9 cellular contexts compared by ENCODE assay signal in the genomic region with DNA sequence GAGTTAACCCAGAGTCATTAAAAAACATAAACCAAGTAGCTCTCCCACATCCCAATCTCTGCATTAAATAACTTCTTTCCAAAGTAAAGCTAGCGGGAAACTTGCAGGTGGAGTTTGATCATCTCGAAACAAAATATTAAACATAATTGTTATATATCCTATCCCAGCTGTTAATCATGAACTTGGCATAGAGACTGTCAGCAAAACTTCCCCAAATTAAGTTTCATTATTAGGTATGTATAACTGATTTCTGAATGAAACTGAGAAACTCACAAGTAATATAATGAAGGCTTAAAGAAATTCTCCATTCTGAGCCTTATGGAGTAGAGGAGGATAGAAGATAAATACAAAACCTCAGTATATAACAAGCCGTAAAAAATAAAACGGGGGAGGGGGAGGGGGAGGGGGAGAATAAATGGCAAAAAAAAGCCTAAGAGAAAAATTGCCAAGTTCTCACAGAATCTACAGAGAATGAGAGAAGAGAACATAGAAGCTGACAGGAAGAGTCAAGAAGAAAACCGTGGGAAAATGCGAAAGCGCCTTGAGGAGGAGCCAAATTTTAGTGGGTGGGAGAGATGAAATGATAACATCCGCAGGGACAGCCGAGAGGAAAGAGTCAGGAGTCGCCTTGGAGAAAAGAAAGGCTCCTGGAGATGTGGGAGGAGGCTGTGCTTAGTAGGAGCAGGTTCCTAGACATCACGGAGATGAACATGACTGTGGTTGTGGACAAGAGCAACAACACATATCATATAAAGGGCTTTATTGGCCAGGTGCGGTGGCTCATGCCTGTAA. TPM values are rescaled to one million over a fixed set of nuclear protein-coding genes. Genes with fewer than 3 reads are reported as not detected.
A peak's percentile ranks its signal among the peaks of the same experiment; 100 is the strongest.
DNase-seq lines count a peak whose midpoint lies in the region; ATAC-seq and TF ChIP-seq lines count a peak whose summit lies in the region.
"Had no signal": no experiment of that assay in that cellular context is flagged by ENCODE, and none has a peak within 500 bp of the region (broad histone marks: within the 10 kb centered on the region; RNA-seq: fewer than 3 reads in every experiment).

No MANE protein-coding gene starts in this region.

- CTCF ChIA-PET in CD8-positive, alpha-beta memory T cell (lab: Charles Lee): interaction anchor here (2.0 kb wide), 1 partner anchor 49 kb away, joined by 11 read pairs; a partner anchor contains a TSS

- peak; percentile 55 for ATAC-seq in GM19452 (IDR thresholded peaks at IDR 0.05; ENCODE audit: unreplicated experiment)
- peak; percentile 56 for ATAC-seq in HG03378 (IDR thresholded peaks at IDR 0.05; ENCODE audit: unreplicated experiment)

- intact Hi-C loops in activated T-helper 1 cell treated with anti-CD3 and anti-CD28 coated beads, Interleukin-12 subunit alpha, Interleukin-12 subunit beta, Interleukin-2, Interleukin-4 antibody, amounts not matched to agents 30 ng/mL and 10 ng/mL and 1 ng/mL, durations not matched to agents 14 hours and 24 hours and 36 hours (cut with micrococcal nuclease): no loop called here

- POLR2A ChIA-PET in CD8-positive, alpha-beta memory T cell (lab: Charles Lee): interaction anchor here (0.5 kb wide), 1 partner anchor 20 kb away, joined by 7 read pairs; no protein-coding TSS in a partner anchor

- no peaks in the 10 kb centered on the region for H3K9me3 Mint-ChIP-seq in activated T-helper 1 cell treated with anti-CD3 and anti-CD28 coated beads, Interleukin-12 subunit alpha, Interleukin-12 subunit beta, Interleukin-2, Interleukin-4 antibody, amounts not matched to agents 30 ng/mL and 10 ng/mL and 1 ng/mL, durations not matched to agents 14 hours and 24 hours and 36 hours
- no peaks in the 10 kb centered on the region for H3K9me3 Mint-ChIP-seq in CD8-positive, alpha-beta memory T cell

- no peaks in the 10 kb centered on the region for H3K36me3 ChIP-seq in brain microvascular endothelial cell (replicated peaks)
- H3K36me3 ChIP-seq in CD8-positive, alpha-beta memory T cell (ENCODE audit: insufficient read depth, low read length): no peaks in the 10 kb centered on the region

- H3K27me3 ChIP-seq in brain microvascular endothelial cell (replicated peaks): no peaks in the 10 kb centered on the region
- no peaks in the 10 kb centered on the region for H3K27me3 ChIP-seq in CD8-positive, alpha-beta memory T cell (ENCODE audit: insufficient read depth, low read length, poor library complexity, severe bottlenecking)

- in situ Hi-C loops in brain microvascular endothelial cell (cut with HindIII; ENCODE audit: low pct_ligation_motif_present, low sequenced_read_pairs): no loop called here

- no peaks in the 10 kb centered on the region for H3K27me3 Mint-ChIP-seq in activated T-helper 1 cell treated with anti-CD3 and anti-CD28 coated beads, Interleukin-12 subunit alpha, Interleukin-12 subunit beta, Interleukin-2, Interleukin-4 antibody, amounts not matched to agents 30 ng/mL and 10 ng/mL and 1 ng/mL, durations not matched to agents 14 hours and 24 hours and 36 hours (ENCODE audit: insufficient read depth)
- H3K27me3 Mint-ChIP-seq in CD8-positive, alpha-beta memory T cell: peaks cover 0 to 2% of the 10 kb centered on the region in 2 donors

- H3K4me1 ChIP-seq in CD8-positive, alpha-beta memory T cell (ENCODE audit: insufficient read depth, low read length): peaks cover 25% of the 10 kb centered on the region

- H3K4me3 ChIP-seq in brain microvascular endothelial cell (ENCODE audit: low read depth, low read length): no peak overlapping the region
- H3K4me3 ChIP-seq in CD8-positive, alpha-beta memory T cell (ENCODE audit: low read length): no peak overlapping the region

- H3K4me3 Mint-ChIP-seq in activated T-helper 1 cell treated with anti-CD3 and anti-CD28 coated beads, Interleukin-12 subunit alpha, Interleukin-12 subunit beta, Interleukin-2, Interleukin-4 antibody, amounts not matched to agents 30 ng/mL and 10 ng/mL and 1 ng/mL, durations not matched to agents 14 hours and 24 hours and 36 hours: no peak overlapping the region
- H3K4me3 Mint-ChIP-seq in CD8-positive, alpha-beta memory T cell: no peak overlapping the region

- no peaks in the 10 kb centered on the region for H3K36me3 Mint-ChIP-seq in activated T-helper 1 cell treated with anti-CD3 and anti-CD28 coated beads, Interleukin-12 subunit alpha, Interleukin-12 subunit beta, Interleukin-2, Interleukin-4 antibody, amounts not matched to agents 30 ng/mL and 10 ng/mL and 1 ng/mL, durations not matched to agents 14 hours and 24 hours and 36 hours (ENCODE audit: low read depth)
- peaks cover 0 to 3% (median 0%) of the 10 kb centered on the region in 3 donors for H3K36me3 Mint-ChIP-seq in CD8-positive, alpha-beta memory T cell

- H3K27ac ChIP-seq in brain microvascular endothelial cell: peak overlapping the region; percentile 81
- no peak overlapping the region for H3K27ac ChIP-seq in CD8-positive, alpha-beta memory T cell (ENCODE audit: low read depth, low read length)

- H3K4me1 Mint-ChIP-seq in activated T-helper 1 cell treated with anti-CD3 and anti-CD28 coated beads, Interleukin-12 subunit alpha, Interleukin-12 subunit beta, Interleukin-2, Interleukin-4 antibody, amounts not matched to agents 30 ng/mL and 10 ng/mL and 1 ng/mL, durations not matched to agents 14 hours and 24 hours and 36 hours (ENCODE audit: low read depth): peaks cover 86% of the 10 kb centered on the region
- H3K4me1 Mint-ChIP-seq in CD8-positive, alpha-beta memory T cell: peaks cover 40 to 58% (median 56%) of the 10 kb centered on the region in 3 donors

- no peaks in the 10 kb centered on the region for H3K9me3 ChIP-seq in CD8-positive, alpha-beta memory T cell (ENCODE audit: low read length)

- TF ChIP-seq CTCF in brain microvascular endothelial cell (IDR thresholded peaks at IDR 0.05; ENCODE audit: low read depth, low read length, missing control alignments): no peak

- DNase-seq in COLO829 (ENCODE audit: low spot score): peak; percentile 62
- peak; percentile 94 for DNase-seq in brain microvascular endothelial cell
- DNase-seq in NCI-H1694 (lab: John Stamatoyannopoulos, UW): no peak
- no peak for DNase-seq in activated T-helper 1 cell treated with anti-CD3 and anti-CD28 coated beads, Interleukin-12 subunit alpha, Interleukin-12 subunit beta, Interleukin-2, Interleukin-4 antibody, amounts not matched to agents 30 ng/mL and 10 ng/mL and 1 ng/mL, durations not matched to agents 14 hours and 24 hours and 36 hours (ENCODE audit: low spot score)
- no peak for DNase-seq in CD8-positive, alpha-beta memory T cell
- no peak for DNase-seq in HuH-7 (ENCODE audit: low spot score)
- DNase-seq: COR-L47 had no signal

- H3K27ac Mint-ChIP-seq in activated T-helper 1 cell treated with anti-CD3 and anti-CD28 coated beads, Interleukin-12 subunit alpha, Interleukin-12 subunit beta, Interleukin-2, Interleukin-4 antibody, amounts not matched to agents 30 ng/mL and 10 ng/mL and 1 ng/mL, durations not matched to agents 14 hours and 24 hours and 36 hours: no peak overlapping the region
- peak overlapping the region in 1 of 8 donors; percentile 8 for H3K27ac Mint-ChIP-seq in CD8-positive, alpha-beta memory T cell

RNA-seq across cellular contexts. Expression of a gene that starts 49.6 kb away (rescaled TPM):
- total RNA-seq in activated T-helper 1 cell treated with anti-CD3 and anti-CD28 coated beads, Interleukin-12 subunit alpha, Interleukin-12 subunit beta, Interleukin-2, Interleukin-4 antibody, amounts not matched to agents 30 ng/mL and 10 ng/mL and 1 ng/mL, durations not matched to agents 14 hours and 24 hours and 36 hours: 88.9 and 91.5 TPM in 2 replicates
- 10 to 100 TPM; 43.3 to 43.4 TPM for total RNA-seq in CD8-positive, alpha-beta memory T cell
- polyA plus RNA-seq in CD8-positive, alpha-beta memory T cell: 2.1 TPM

Comparison
In these comparisons a context has a peak if more than half of its experiments do, and no peak if none do; other contexts are left out.
1. DNase-seq: peak in COLO829 (single experiment) and brain microvascular endothelial cell (single experiment); none in NCI-H1694 (single experiment), activated T-helper 1 cell treated with anti-CD3 and anti-CD28 coated beads, Interleukin-12 subunit alpha, Interleukin-12 subunit beta, Interleukin-2, Interleukin-4 antibody, amounts not matched to agents 30 ng/mL and 10 ng/mL and 1 ng/mL, durations not matched to agents 14 hours and 24 hours and 36 hours (single experiment), CD8-positive, alpha-beta memory T cell (0 of 5) and HuH-7 (single experiment).